ENCODE assay signal across 19 cellular contexts in the genomic region with DNA sequence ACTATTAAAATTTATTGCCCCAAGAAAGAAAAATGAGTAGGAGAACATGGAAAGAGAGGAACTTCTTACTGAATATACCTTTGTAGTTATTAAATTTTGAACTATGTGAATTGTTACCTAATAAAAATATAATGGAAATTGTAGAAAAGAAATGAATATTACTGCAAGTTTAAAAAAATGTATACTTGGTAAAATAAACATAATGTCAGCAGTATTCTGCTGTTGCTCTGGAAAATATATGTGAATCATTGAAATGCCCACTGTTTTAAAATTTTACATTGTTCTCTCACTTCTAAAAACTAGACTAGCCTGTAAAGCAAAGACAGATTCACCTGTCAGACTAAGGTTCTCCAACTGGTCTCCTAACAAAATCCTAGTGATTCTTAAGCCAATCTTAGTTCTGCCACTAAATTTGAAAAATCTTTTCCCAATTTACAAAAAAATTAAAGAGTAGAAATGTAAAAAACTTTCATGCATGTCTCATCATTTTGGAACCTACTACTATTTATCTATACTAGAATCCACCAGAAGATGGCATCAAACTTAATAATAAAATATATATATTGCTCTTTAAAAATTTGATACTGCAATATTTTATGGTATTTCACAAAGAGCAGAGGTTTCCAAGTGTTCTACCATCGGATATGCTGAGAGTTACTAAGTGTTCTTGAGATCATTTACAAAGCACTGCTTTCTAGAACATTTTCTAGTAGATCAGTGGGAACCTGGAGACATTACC. TPM values are rescaled to one million over a fixed set of nuclear protein-coding genes. Genes with fewer than 3 reads are reported as not detected.
DNase-seq lines count a peak whose midpoint lies in the region; ATAC-seq and TF ChIP-seq lines count a peak whose summit lies in the region.
"Had no signal": no experiment of that assay in that cellular context is flagged by ENCODE, and none has a peak within 500 bp of the region (broad histone marks: within the 10 kb centered on the region; RNA-seq: fewer than 3 reads in every experiment).

No MANE protein-coding gene starts in this region.

- H2AFZ ChIP-seq in MM.1S (ENCODE audit: low read length) (no peak overlapping the region), smooth muscle cell (ENCODE audit: low read depth) (no peak overlapping the region)
- H2AFZ ChIP-seq: parathyroid adenoma had no signal

- no peak overlapping the region for H3K27ac Mint-ChIP-seq in brain
- H3K27ac Mint-ChIP-seq: activated CD8-positive, alpha-beta T cell treated with anti-CD3 and anti-CD28 coated beads, Interleukin-2, amount 10 ng/mL, durations not matched to agents 7 days and 5 days; activated T-helper 1 cell treated with anti-CD3 and anti-CD28 coated beads, Interleukin-12 subunit alpha, Interleukin-12 subunit beta, Interleukin-2, Interleukin-4 antibody, amounts not matched to agents 30 ng/mL and 10 ng/mL and 1 ng/mL, durations not matched to agents 14 hours and 24 hours and 36 hours had no signal

- H3K4me2 ChIP-seq in MM.1S (ENCODE audit: low read depth, low read length) (no peak overlapping the region), smooth muscle cell (no peak overlapping the region)

- peak; percentile 22 for TF ChIP-seq CTCF in MM.1S (IDR thresholded peaks at IDR 0.05; ENCODE audit: low read length)
- TF ChIP-seq CTCF in brain (conservative IDR thresholded peaks at IDR 0.05): peak; percentile 17 to 20
- peak; percentile 11 for TF ChIP-seq CTCF in smooth muscle cell (IDR thresholded peaks at IDR 0.05; ENCODE audit: borderline replicate concordance, insufficient read depth, poor library complexity, severe bottlenecking)
- no peak for TF ChIP-seq CTCF in upper lobe of left lung (IDR thresholded peaks at IDR 0.05)

- H4K20me1 ChIP-seq in MM.1S (ENCODE audit: insufficient read depth, low read length) (no peaks in the 10 kb centered on the region), smooth muscle cell (ENCODE audit: low read depth) (no peaks in the 10 kb centered on the region)

- H3K9me3 ChIP-seq in MM.1S (replicated peaks; ENCODE audit: insufficient read depth, low read length) (no peaks in the 10 kb centered on the region), smooth muscle cell (replicated peaks; ENCODE audit: low read depth) (no peaks in the 10 kb centered on the region), upper lobe of left lung (no peaks in the 10 kb centered on the region)
- H3K9me3 ChIP-seq: adrenal gland, colonic mucosa, HAP-1 had no signal

- ATAC-seq in upper lobe of left lung (ENCODE audit: low FRiP score in 2 of 2): no peak
- ATAC-seq: activated CD8-positive, alpha-beta T cell treated with anti-CD3 and anti-CD28 coated beads, Interleukin-2, amount 10 ng/mL, durations not matched to agents 7 days and 5 days had no signal

- no peak for TF ChIP-seq EP300 in upper lobe of left lung (IDR thresholded peaks at IDR 0.05)

- TF ChIP-seq POLR2A in upper lobe of left lung (IDR thresholded peaks at IDR 0.05): no peak

- H3F3A ChIP-seq in MM.1S (ENCODE audit: insufficient read depth, low read length): no peaks in the 10 kb centered on the region
- H3F3A ChIP-seq in smooth muscle cell (ENCODE audit: low read depth): no peaks in the 10 kb centered on the region

- no peaks in the 10 kb centered on the region for H3K9me3 Mint-ChIP-seq in brain
- H3K9me3 Mint-ChIP-seq: activated T-helper 1 cell treated with anti-CD3 and anti-CD28 coated beads, Interleukin-12 subunit alpha, Interleukin-12 subunit beta, Interleukin-2, Interleukin-4 antibody, amounts not matched to agents 30 ng/mL and 10 ng/mL and 1 ng/mL, durations not matched to agents 14 hours and 24 hours and 36 hours had no signal

- 90% methylated on average over 1 of the region's 1 CpG for WGBS in smooth muscle cell (ENCODE audit: low lambda C conversion rate)
- 28 to 67% methylated on average over 1 of the region's 1 CpG for WGBS in upper lobe of left lung, 2 donors

- DNase-seq in NCI-H2227 (lab: John Stamatoyannopoulos, UW; ENCODE audit: unreplicated experiment) (peak; percentile 20), NCI-H2227 treated with DMSO at 0.1 percent for 48 hours (lab: John Stamatoyannopoulos, UW) (no peak), MM.1S (no peak), smooth muscle cell (lab: John Stamatoyannopoulos, UW; ENCODE audit: unreplicated experiment) (no peak), upper lobe of left lung (no peak), pons (ENCODE audit: low spot score) (no peak)
- no peak for DNase-seq in effector CD8-positive, alpha-beta T cell (lab: John Stamatoyannopoulos, UW)
- DNase-seq: ACHN; activated CD8-positive, alpha-beta T cell treated with anti-CD3 and anti-CD28 coated beads, Interleukin-2, amount 10 ng/mL, durations not matched to agents 7 days and 5 days; adrenal gland; colonic mucosa; DMS 273 treated with DMSO at 0.1 percent for 48 hours; erythroblast; hippocampal formation; NCI-H226 had no signal

- H3K36me3 ChIP-seq in MM.1S (replicated peaks; ENCODE audit: insufficient read depth, low read length) (no peaks in the 10 kb centered on the region), smooth muscle cell (ENCODE audit: low read depth) (no peaks in the 10 kb centered on the region), upper lobe of left lung (no peaks in the 10 kb centered on the region)
- H3K36me3 ChIP-seq: adrenal gland, colonic mucosa, HAP-1 had no signal

- no peaks in the 10 kb centered on the region for H3K36me3 Mint-ChIP-seq in brain

- no peaks in the 10 kb centered on the region for H3K9me2 ChIP-seq in MM.1S (replicated peaks; ENCODE audit: insufficient read depth, low read length)

- H3K4me1 Mint-ChIP-seq in brain: no peaks in the 10 kb centered on the region

- H3K27ac ChIP-seq in MM.1S (ENCODE audit: low read length) (no peak overlapping the region), smooth muscle cell (ENCODE audit: low read depth) (no peak overlapping the region), upper lobe of left lung (no peak overlapping the region)
- H3K27ac ChIP-seq: adrenal gland, colonic mucosa, parathyroid adenoma had no signal

- H3K79me2 ChIP-seq in MM.1S (ENCODE audit: low read length): no peaks in the 10 kb centered on the region
- no peaks in the 10 kb centered on the region for H3K79me2 ChIP-seq in smooth muscle cell (ENCODE audit: low read depth)
- H3K79me2 ChIP-seq: parathyroid adenoma had no signal

- H3K4me1 ChIP-seq in MM.1S (ENCODE audit: low read length) (no peaks in the 10 kb centered on the region), smooth muscle cell (ENCODE audit: low read depth) (no peaks in the 10 kb centered on the region), upper lobe of left lung (no peaks in the 10 kb centered on the region)
- H3K4me1 ChIP-seq: adrenal gland, colonic mucosa, parathyroid adenoma had no signal

- H3K27me3 ChIP-seq in MM.1S (replicated peaks; ENCODE audit: insufficient read depth, low read length) (no peaks in the 10 kb centered on the region), smooth muscle cell (ENCODE audit: low read depth) (no peaks in the 10 kb centered on the region), upper lobe of left lung (no peaks in the 10 kb centered on the region)
- H3K27me3 ChIP-seq: adrenal gland, colonic mucosa had no signal

- peaks cover 15% of the 10 kb centered on the region for H3K27me3 Mint-ChIP-seq in brain

- H3K4me3 ChIP-seq in MM.1S (ENCODE audit: low read length) (no peak overlapping the region), smooth muscle cell (no peak overlapping the region), upper lobe of left lung (no peak overlapping the region)
- H3K4me3 ChIP-seq: adrenal gland, colonic mucosa, HAP-1 had no signal

- no peak overlapping the region for H3K9ac ChIP-seq in MM.1S (ENCODE audit: low read length)
- no peak overlapping the region for H3K9ac ChIP-seq in smooth muscle cell (ENCODE audit: low read depth)
- H3K9ac ChIP-seq: parathyroid adenoma had no signal

- H3K4me3 Mint-ChIP-seq in brain: no peak overlapping the region
- H3K4me3 Mint-ChIP-seq: activated CD8-positive, alpha-beta T cell treated with anti-CD3 and anti-CD28 coated beads, Interleukin-2, amount 10 ng/mL, durations not matched to agents 7 days and 5 days; activated T-helper 1 cell treated with anti-CD3 and anti-CD28 coated beads, Interleukin-12 subunit alpha, Interleukin-12 subunit beta, Interleukin-2, Interleukin-4 antibody, amounts not matched to agents 30 ng/mL and 10 ng/mL and 1 ng/mL, durations not matched to agents 14 hours and 24 hours and 36 hours had no signal

RNA-seq across cellular contexts. Expression of a gene that starts 22.3 kb away (rescaled TPM):
- polyA plus RNA-seq in brain (ENCODE audit: insufficient read depth, low read depth, low replicate concordance): 22.6 TPM
- total RNA-seq in smooth muscle cell: 38.3 and 47.4 TPM in 2 replicates
- 23.8 and 25.6 TPM in 2 replicates for polyA plus RNA-seq in smooth muscle cell
- 10 to 100 TPM in 5 of 6 donors, 1 to 10 TPM in 1; 8.2 to 17.0 (median 13.9) TPM for total RNA-seq in upper lobe of left lung

RNA-seq across cellular contexts. Expression of a gene that starts 32.9 kb away (rescaled TPM):
- not detected for polyA plus RNA-seq in brain (ENCODE audit: insufficient read depth, low read depth, low replicate concordance)
- 0.90 and 1.8 TPM in 2 replicates for total RNA-seq in smooth muscle cell
- polyA plus RNA-seq in smooth muscle cell: 0.40 TPM in 1 of 2 replicates, not detected in the other
- 1 to 10 TPM in 1 of 6 donors, under 1 TPM in 4, not detected in 1; 0.13 to 2.1 (median 0.15) TPM for total RNA-seq in upper lobe of left lung
- total RNA-seq: activated CD8-positive, alpha-beta T cell treated with anti-CD3 and anti-CD28 coated beads, Interleukin-2, amount 10 ng/mL, durations not matched to agents 7 days and 5 days; activated T-helper 1 cell treated with anti-CD3 and anti-CD28 coated beads, Interleukin-12 subunit alpha, Interleukin-12 subunit beta, Interleukin-2, Interleukin-4 antibody, amounts not matched to agents 30 ng/mL and 10 ng/mL and 1 ng/mL, durations not matched to agents 14 hours and 24 hours and 36 hours; colonic mucosa had no signal

Comparison
In these comparisons a context has a peak if more than half of its experiments do, and no peak if none do; other contexts are left out.
1. CTCF ChIP-seq: peak in MM.1S (single experiment), brain (2 of 2) and smooth muscle cell (single experiment); none in upper lobe of left lung (0 of 6).